ENCODE assay signal across 6 cellular contexts in the genomic region with DNA sequence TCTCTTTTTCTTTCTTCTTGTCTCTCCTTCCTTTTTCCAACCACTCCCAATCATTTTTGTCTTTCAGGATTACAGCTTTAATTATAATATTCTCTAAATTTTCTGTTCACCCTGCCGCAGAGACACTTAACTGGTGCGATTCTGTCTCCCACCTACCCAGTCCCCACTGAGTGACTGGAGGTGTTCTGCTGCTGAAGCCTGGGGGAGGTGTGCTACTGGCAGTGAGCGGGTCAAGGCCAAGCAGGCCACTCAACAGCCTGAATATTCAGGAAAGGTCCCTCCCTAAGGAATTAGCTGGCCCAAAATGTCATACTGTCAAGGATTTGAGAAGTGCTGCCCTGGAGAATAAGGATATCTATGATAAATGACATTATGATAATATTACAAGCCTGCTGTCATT.
"Had no signal": no experiment of that assay in that cellular context is flagged by ENCODE, and none has a peak within 500 bp of the region (broad histone marks: within the 10 kb centered on the region; RNA-seq: fewer than 3 reads in every experiment).

No MANE protein-coding gene starts in this region.

- H3K36me3 ChIP-seq: HAP-1 had no signal

- H3K4me1 ChIP-seq: HAP-1 had no signal

- ATAC-seq: HCT116 had no signal

- H3K4me3 Mint-ChIP-seq: HFFc6 had no signal

- DNase-seq: GOT3, H7, HFFc6, IMR-90 had no signal

- H3K4me3 ChIP-seq: HAP-1 had no signal

- H3K9me3 ChIP-seq: HAP-1 had no signal

- H3K27ac Mint-ChIP-seq: HFFc6 had no signal
